Comparison of ENCODE assay signal across 10 cellular contexts in the genomic region with DNA sequence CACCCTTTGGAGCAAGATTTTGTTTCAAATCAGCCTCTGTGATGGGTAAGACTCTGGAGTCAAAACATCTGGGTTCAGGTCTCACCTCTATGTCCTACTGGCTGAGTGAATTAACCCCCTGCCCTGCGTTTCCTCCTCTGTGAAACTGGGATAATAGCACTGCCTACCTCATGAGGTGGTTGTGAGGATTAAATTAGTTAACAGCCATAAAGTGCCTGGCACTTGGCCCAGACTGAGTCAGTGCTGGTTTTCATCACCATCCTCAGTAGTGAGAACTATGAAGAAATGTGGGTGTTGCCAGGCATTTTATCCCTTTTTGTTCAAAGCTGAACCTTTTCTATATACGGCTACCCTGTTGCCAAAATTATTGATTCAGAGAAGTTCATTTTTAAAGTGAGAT. TPM values are rescaled to one million over a fixed set of nuclear protein-coding genes. Genes with fewer than 3 reads are reported as not detected.
DNase-seq lines count a peak whose midpoint lies in the region; ATAC-seq and TF ChIP-seq lines count a peak whose summit lies in the region.
"Had no signal": no experiment of that assay in that cellular context is flagged by ENCODE, and none has a peak within 500 bp of the region (broad histone marks: within the 10 kb centered on the region; RNA-seq: fewer than 3 reads in every experiment).

No MANE protein-coding gene starts in this region.

- H3K4me3 Mint-ChIP-seq in GM23338, result no peak overlapping the region

- DNase-seq in NCI-H748 (lab: John Stamatoyannopoulos, UW; ENCODE audit: unreplicated experiment) (peak; percentile 8), NCI-H748 treated with DMSO at 0.1 percent for 48 hours (lab: John Stamatoyannopoulos, UW) (no peak), NCI-H69 (lab: John Stamatoyannopoulos, UW) (peak; percentile 93), fibroblast of gingiva (ENCODE audit: low read depth) (peak; percentile 29), GM23338 (ENCODE audit: low spot score) (no peak), NAMALWA (ENCODE audit: low spot score) (no peak)
- DNase-seq: central memory CD4-positive, alpha-beta T cell; SHP77 treated with DMSO at 0.1 percent for 48 hours had no signal

- TF ChIP-seq CTCF in GM23338 (conservative IDR thresholded peaks at IDR 0.05; ENCODE audit: low read depth in 2 of 2), result no peak

- H3K27ac ChIP-seq in rectal smooth muscle tissue (ENCODE audit: low read depth, low read length), result peak overlapping the region; percentile 55
- no peak overlapping the region for H3K27ac ChIP-seq in GM23338 (ENCODE audit: low read depth)

- peaks cover 4% of the 10 kb centered on the region for H3K4me1 ChIP-seq in rectal smooth muscle tissue (ENCODE audit: control insufficient read depth, insufficient read depth, low read length)
- H3K4me1 ChIP-seq in GM23338 (ENCODE audit: insufficient read depth), result no peaks in the 10 kb centered on the region

- H3K4me3 ChIP-seq in rectal smooth muscle tissue (ENCODE audit: low read length) (no peak overlapping the region), GM23338 (no peak overlapping the region)

- no peaks in the 10 kb centered on the region for H3K4me1 Mint-ChIP-seq in GM23338

- peaks cover 16% of the 10 kb centered on the region; the same call in 1 of the 2 replicates for H3K79me2 ChIP-seq in GM23338 (replicated peaks; ENCODE audit: insufficient read depth)

- peaks cover 13% of the 10 kb centered on the region for H3K36me3 ChIP-seq in rectal smooth muscle tissue (ENCODE audit: control insufficient read depth, insufficient read depth, low read length)
- peaks cover 46% of the 10 kb centered on the region for H3K36me3 ChIP-seq in GM23338 (ENCODE audit: insufficient read depth)

- ATAC-seq in GM23338 (no peak), HG03097 (IDR thresholded peaks at IDR 0.05; ENCODE audit: low FRiP score, unreplicated experiment) (no peak)

- no peaks in the 10 kb centered on the region; the same call in 1 of the 2 replicates for H3F3A ChIP-seq in GM23338 (replicated peaks; ENCODE audit: low read depth)

- H3K27ac Mint-ChIP-seq in GM23338, result no peak overlapping the region

- H3K9ac ChIP-seq in rectal smooth muscle tissue (ENCODE audit: low read length), result no peak overlapping the region

- H2AFZ ChIP-seq in GM23338, result no peak overlapping the region

- H4K20me1 ChIP-seq in GM23338 (replicated peaks; ENCODE audit: insufficient read depth), result 0 out of 2 replicates have a peak, but pooled peaks cover 3% of the 10 kb centered on the region

- H3K9me3 Mint-ChIP-seq in GM23338, result no peaks in the 10 kb centered on the region

- no peaks in the 10 kb centered on the region for H3K9me2 ChIP-seq in GM23338 (ENCODE audit: insufficient read depth)

- no peak overlapping the region for H3K4me2 ChIP-seq in GM23338

- peaks cover 65% of the 10 kb centered on the region for H3K36me3 Mint-ChIP-seq in GM23338 (ENCODE audit: low read depth)

- no peaks in the 10 kb centered on the region for H3K27me3 Mint-ChIP-seq in GM23338 (ENCODE audit: insufficient read depth, low read depth, poor library complexity)

- no peaks in the 10 kb centered on the region for H3K27me3 ChIP-seq in rectal smooth muscle tissue (ENCODE audit: control insufficient read depth, insufficient read depth, low read length)
- no peaks in the 10 kb centered on the region for H3K27me3 ChIP-seq in GM23338 (ENCODE audit: insufficient read depth)

TF ChIP-seq in GM23338, 12 proteins besides CTCF, POLR2A, EP300 and RAD21:
- TF ChIP-seq, protein P1, sequence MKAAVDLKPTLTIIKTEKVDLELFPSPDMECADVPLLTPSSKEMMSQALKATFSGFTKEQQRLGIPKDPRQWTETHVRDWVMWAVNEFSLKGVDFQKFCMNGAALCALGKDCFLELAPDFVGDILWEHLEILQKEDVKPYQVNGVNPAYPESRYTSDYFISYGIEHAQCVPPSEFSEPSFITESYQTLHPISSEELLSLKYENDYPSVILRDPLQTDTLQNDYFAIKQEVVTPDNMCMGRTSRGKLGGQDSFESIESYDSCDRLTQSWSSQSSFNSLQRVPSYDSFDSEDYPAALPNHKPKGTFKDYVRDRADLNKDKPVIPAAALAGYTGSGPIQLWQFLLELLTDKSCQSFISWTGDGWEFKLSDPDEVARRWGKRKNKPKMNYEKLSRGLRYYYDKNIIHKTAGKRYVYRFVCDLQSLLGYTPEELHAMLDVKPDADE (IDR thresholded peaks at IDR 0.05), result no peak
- TF ChIP-seq ZNF331 (CRISPR knock-in tag; IDR thresholded peaks at IDR 0.05; ENCODE audit: low read depth), result no peak
- TF ChIP-seq EZH2 (IDR thresholded peaks at IDR 0.05; ENCODE audit: low read depth, unreplicated experiment), result no peak
- TF ChIP-seq, protein P2, sequence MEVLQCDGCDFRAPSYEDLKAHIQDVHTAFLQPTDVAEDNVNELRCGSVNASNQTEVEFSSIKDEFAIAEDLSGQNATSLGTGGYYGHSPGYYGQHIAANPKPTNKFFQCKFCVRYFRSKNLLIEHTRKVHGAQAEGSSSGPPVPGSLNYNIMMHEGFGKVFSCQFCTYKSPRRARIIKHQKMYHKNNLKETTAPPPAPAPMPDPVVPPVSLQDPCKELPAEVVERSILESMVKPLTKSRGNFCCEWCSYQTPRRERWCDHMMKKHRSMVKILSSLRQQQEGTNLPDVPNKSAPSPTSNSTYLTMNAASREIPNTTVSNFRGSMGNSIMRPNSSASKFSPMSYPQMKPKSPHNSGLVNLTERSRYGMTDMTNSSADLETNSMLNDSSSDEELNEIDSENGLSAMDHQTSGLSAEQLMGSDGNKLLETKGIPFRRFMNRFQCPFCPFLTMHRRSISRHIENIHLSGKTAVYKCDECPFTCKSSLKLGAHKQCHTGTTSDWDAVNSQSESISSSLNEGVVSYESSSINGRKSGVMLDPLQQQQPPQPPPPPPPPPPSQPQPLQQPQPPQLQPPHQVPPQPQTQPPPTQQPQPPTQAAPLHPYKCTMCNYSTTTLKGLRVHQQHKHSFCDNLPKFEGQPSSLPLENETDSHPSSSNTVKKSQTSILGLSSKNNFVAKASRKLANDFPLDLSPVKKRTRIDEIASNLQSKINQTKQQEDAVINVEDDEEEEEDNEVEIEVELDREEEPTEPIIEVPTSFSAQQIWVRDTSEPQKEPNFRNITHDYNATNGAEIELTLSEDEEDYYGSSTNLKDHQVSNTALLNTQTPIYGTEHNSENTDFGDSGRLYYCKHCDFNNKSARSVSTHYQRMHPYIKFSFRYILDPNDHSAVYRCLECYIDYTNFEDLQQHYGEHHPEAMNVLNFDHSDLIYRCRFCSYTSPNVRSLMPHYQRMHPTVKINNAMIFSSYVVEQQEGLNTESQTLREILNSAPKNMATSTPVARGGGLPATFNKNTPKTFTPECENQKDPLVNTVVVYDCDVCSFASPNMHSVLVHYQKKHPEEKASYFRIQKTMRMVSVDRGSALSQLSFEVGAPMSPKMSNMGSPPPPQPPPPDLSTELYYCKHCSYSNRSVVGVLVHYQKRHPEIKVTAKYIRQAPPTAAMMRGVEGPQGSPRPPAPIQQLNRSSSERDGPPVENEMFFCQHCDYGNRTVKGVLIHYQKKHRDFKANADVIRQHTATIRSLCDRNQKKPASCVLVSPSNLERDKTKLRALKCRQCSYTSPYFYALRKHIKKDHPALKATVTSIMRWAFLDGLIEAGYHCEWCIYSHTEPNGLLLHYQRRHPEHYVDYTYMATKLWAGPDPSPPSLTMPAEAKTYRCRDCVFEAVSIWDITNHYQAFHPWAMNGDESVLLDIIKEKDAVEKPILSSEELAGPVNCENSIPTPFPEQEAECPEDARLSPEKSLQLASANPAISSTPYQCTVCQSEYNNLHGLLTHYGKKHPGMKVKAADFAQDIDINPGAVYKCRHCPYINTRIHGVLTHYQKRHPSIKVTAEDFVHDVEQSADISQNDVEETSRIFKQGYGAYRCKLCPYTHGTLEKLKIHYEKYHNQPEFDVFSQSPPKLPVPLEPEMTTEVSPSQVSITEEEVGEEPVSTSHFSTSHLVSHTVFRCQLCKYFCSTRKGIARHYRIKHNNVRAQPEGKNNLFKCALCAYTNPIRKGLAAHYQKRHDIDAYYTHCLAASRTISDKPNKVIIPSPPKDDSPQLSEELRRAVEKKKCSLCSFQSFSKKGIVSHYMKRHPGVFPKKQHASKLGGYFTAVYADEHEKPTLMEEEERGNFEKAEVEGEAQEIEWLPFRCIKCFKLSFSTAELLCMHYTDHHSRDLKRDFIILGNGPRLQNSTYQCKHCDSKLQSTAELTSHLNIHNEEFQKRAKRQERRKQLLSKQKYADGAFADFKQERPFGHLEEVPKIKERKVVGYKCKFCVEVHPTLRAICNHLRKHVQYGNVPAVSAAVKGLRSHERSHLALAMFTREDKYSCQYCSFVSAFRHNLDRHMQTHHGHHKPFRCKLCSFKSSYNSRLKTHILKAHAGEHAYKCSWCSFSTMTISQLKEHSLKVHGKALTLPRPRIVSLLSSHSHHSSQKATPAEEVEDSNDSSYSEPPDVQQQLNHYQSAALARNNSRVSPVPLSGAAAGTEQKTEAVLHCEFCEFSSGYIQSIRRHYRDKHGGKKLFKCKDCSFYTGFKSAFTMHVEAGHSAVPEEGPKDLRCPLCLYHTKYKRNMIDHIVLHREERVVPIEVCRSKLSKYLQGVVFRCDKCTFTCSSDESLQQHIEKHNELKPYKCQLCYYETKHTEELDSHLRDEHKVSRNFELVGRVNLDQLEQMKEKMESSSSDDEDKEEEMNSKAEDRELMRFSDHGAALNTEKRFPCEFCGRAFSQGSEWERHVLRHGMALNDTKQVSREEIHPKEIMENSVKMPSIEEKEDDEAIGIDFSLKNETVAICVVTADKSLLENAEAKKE (CRISPR knock-in tag; IDR thresholded peaks at IDR 0.05), result no peak
- no peak for TF ChIP-seq CREB1 (CRISPR knock-in tag; IDR thresholded peaks at IDR 0.05; ENCODE audit: low read depth)
- no peak for TF ChIP-seq EZH2phosphoT487 (IDR thresholded peaks at IDR 0.05; ENCODE audit: unreplicated experiment)

RNA-seq across cellular contexts. Expression of gene EIF2AK4, which starts 36.0 kb away (rescaled TPM):
- total RNA-seq in GM23338 (2014; rRNA removed; shearing (Covaris generic)), result 149 and 164 TPM in 2 replicates
- 456 and 490 TPM in 2 replicates for polyA plus RNA-seq in GM23338 (2016; fragmentation: Nextera tagmentation; extraction: Ambion mirVana)

RNA-seq across cellular contexts. Expression of gene GPR176, which starts 49.8 kb away (rescaled TPM):
- 226 and 248 TPM in 2 replicates for total RNA-seq in GM23338 (2014; rRNA removed; shearing (Covaris generic))
- 60.0 and 62.9 TPM in 2 replicates for polyA plus RNA-seq in GM23338 (2016; fragmentation: Nextera tagmentation; extraction: Ambion mirVana)

Comparison
In these comparisons a context has a peak if more than half of its experiments do, and no peak if none do; other contexts are left out.
1. DNase-seq: peak in NCI-H748 (single experiment), NCI-H69 (single experiment) and fibroblast of gingiva (single experiment); none in NCI-H748 treated with DMSO at 0.1 percent for 48 hours (single experiment), GM23338 (single experiment) and NAMALWA (single experiment).